ENCODE assay signal across 8 cellular contexts in genomic region chr2:172426635-172427255, GRCh38. TPM values are rescaled to one million over a fixed set of nuclear protein-coding genes. Genes with fewer than 3 reads are reported as not detected.
DNase-seq lines count a peak whose midpoint lies in the region; ATAC-seq, FAIRE-seq and TF ChIP-seq lines count a peak whose summit lies in the region.

No MANE protein-coding gene starts in this region.

- TF ChIP-seq CTCF in keratinocyte (optimal IDR thresholded peaks at IDR 0.05 in 1 of 3, IDR thresholded peaks at IDR 0.05 in 1 of 3, conservative IDR thresholded peaks at IDR 0.05 in 1 of 3; ENCODE audit: extremely low read depth in 1 of 3, insufficient read depth in 2 of 3, low read length in 3 of 3): no peak

- H3K36me3 ChIP-seq in keratinocyte (ENCODE audit: control insufficient read depth in 2 of 2, extremely low read depth in 1 of 2, insufficient read depth in 2 of 2, low read length in 2 of 2) (peaks cover 0 to 18% of the 10 kb centered on the region in 2 experiments), stomach smooth muscle (ENCODE audit: control insufficient read depth in 2 of 2, insufficient read depth in 2 of 2, low read length in 2 of 2) (no peaks in the 10 kb centered on the region)

- H2AFZ ChIP-seq in keratinocyte (ENCODE audit: control insufficient read depth, low read length): peak overlapping the region; percentile 68

- dilution Hi-C loops in keratinocyte (cut with MboI; ENCODE audit: extremely low pct_ligation_motif_present, low sequenced_read_pairs): no loop called here

- TF ChIP-seq POLR2A in GM12892 (IDR thresholded peaks at IDR 0.05; ENCODE audit: low read depth, low read length): no peak

- H3K27ac ChIP-seq in keratinocyte (ENCODE audit: control insufficient read depth, insufficient read depth, low read length): peak overlapping the region; percentile 18
- no peak overlapping the region for H3K27ac ChIP-seq in stomach smooth muscle (ENCODE audit: low read length)

- no peak for DNase-seq in T-helper 2 cell treated with Interferon-gamma antibody and Interleukin-4, amounts not matched to agents 5 μg/mL and 100 μg/mL, for 36 hours (ENCODE audit: low spot score)
- DNase-seq in T-helper 2 cell (no peak), keratinocyte (ENCODE audit: low read depth, low spot score) (no peak), putamen (ENCODE audit: low spot score) (no peak), GM12892 (ENCODE audit: insufficient read length) (no peak)

- peaks cover 45% of the 10 kb centered on the region for H3K79me2 ChIP-seq in keratinocyte (ENCODE audit: control insufficient read depth, insufficient read depth, low read length)

- H3K4me3 Mint-ChIP-seq in T-helper 2 cell treated with Interferon-gamma antibody and Interleukin-4, amounts not matched to agents 5 μg/mL and 100 μg/mL, for 36 hours: peak overlapping the region; percentile 80
- H3K4me3 Mint-ChIP-seq in activated naive CD8-positive, alpha-beta T cell: peak overlapping the region; percentile 88

- no peaks in the 10 kb centered on the region for H3K9me3 ChIP-seq in keratinocyte (ENCODE audit: control insufficient read depth, low read depth, low read length)
- no peaks in the 10 kb centered on the region for H3K9me3 ChIP-seq in stomach smooth muscle (ENCODE audit: control insufficient read depth in 2 of 2, low read length in 2 of 2)

- ATAC-seq in HG02970 (IDR thresholded peaks at IDR 0.05; ENCODE audit: low FRiP score, unreplicated experiment): no peak

- H3K27me3 ChIP-seq in keratinocyte (ENCODE audit: control insufficient read depth, extremely low read depth, insufficient read depth, low read length) (no peaks in the 10 kb centered on the region), stomach smooth muscle (ENCODE audit: control insufficient read depth in 1 of 2, insufficient read depth in 2 of 2, low read length in 2 of 2) (peaks cover 17% of the 10 kb centered on the region in 2 donors)

- no peaks in the 10 kb centered on the region for H3K36me3 Mint-ChIP-seq in T-helper 2 cell treated with Interferon-gamma antibody and Interleukin-4, amounts not matched to agents 5 μg/mL and 100 μg/mL, for 36 hours (ENCODE audit: low read depth)
- H3K36me3 Mint-ChIP-seq in activated naive CD8-positive, alpha-beta T cell: no peaks in the 10 kb centered on the region

- peaks cover 8% of the 10 kb centered on the region for H4K20me1 ChIP-seq in keratinocyte (ENCODE audit: control insufficient read depth, extremely low read depth, insufficient read depth, low read length)

- H3K9ac ChIP-seq in keratinocyte (ENCODE audit: control insufficient read depth, extremely low read depth, insufficient read depth, low read length): peak overlapping the region; percentile 89
- H3K9ac ChIP-seq in stomach smooth muscle (ENCODE audit: low read length in 2 of 2): no peak overlapping the region

- H3K9me1 ChIP-seq in keratinocyte (ENCODE audit: control insufficient read depth, extremely low read depth, insufficient read depth, low read length): peaks cover 2% of the 10 kb centered on the region

- peak overlapping the region; percentile 69 for H3K4me2 ChIP-seq in keratinocyte (ENCODE audit: control insufficient read depth, extremely low read depth, insufficient read depth, low read depth, low read length)

- no peaks in the 10 kb centered on the region for H3K9me3 Mint-ChIP-seq in T-helper 2 cell treated with Interferon-gamma antibody and Interleukin-4, amounts not matched to agents 5 μg/mL and 100 μg/mL, for 36 hours
- H3K9me3 Mint-ChIP-seq in activated naive CD8-positive, alpha-beta T cell (ENCODE audit: low read depth): no peaks in the 10 kb centered on the region

- FAIRE-seq in keratinocyte (lab: Jason Lieb, UNC) (no peak), GM12892 (lab: Jason Lieb, UNC) (no peak)

- H3K4me1 ChIP-seq in keratinocyte (ENCODE audit: control insufficient read depth, extremely low read depth, insufficient read depth, low read length) (peaks cover 16% of the 10 kb centered on the region), stomach smooth muscle (ENCODE audit: control insufficient read depth, insufficient read depth, low read length) (peaks cover 6% of the 10 kb centered on the region)

- H3K27ac Mint-ChIP-seq in T-helper 2 cell treated with Interferon-gamma antibody and Interleukin-4, amounts not matched to agents 5 μg/mL and 100 μg/mL, for 36 hours: no peak overlapping the region
- H3K27ac Mint-ChIP-seq in activated naive CD8-positive, alpha-beta T cell: peak overlapping the region; percentile 79

- peak overlapping the region; percentile 59 to 98 (median 84) for H3K4me3 ChIP-seq in keratinocyte (ENCODE audit: control insufficient read depth in 2 of 3, extremely low read depth in 1 of 3, insufficient read depth in 2 of 3, low read depth in 1 of 3, low read length in 3 of 3)
- peak overlapping the region; percentile 54 to 76 for H3K4me3 ChIP-seq in stomach smooth muscle (ENCODE audit: low read length in 2 of 2)

- peaks cover 23% of the 10 kb centered on the region for H3K4me1 Mint-ChIP-seq in T-helper 2 cell treated with Interferon-gamma antibody and Interleukin-4, amounts not matched to agents 5 μg/mL and 100 μg/mL, for 36 hours (ENCODE audit: low read depth)
- H3K4me1 Mint-ChIP-seq in activated naive CD8-positive, alpha-beta T cell (ENCODE audit: low read depth): peaks cover 56% of the 10 kb centered on the region

- H3K27me3 Mint-ChIP-seq in T-helper 2 cell treated with Interferon-gamma antibody and Interleukin-4, amounts not matched to agents 5 μg/mL and 100 μg/mL, for 36 hours (ENCODE audit: low read depth): peaks cover 80% of the 10 kb centered on the region
- no peaks in the 10 kb centered on the region for H3K27me3 Mint-ChIP-seq in activated naive CD8-positive, alpha-beta T cell

RNA-seq across cellular contexts. Expression of gene ITGA6, which starts 0.6 kb away (rescaled TPM):
- polyA plus RNA-seq in keratinocyte: 258 to 441 TPM (median 273 TPM) in 3 replicates
- 360 TPM for polyA plus RNA-seq in keratinocyte (2011; ENCODE audit: low read depth)
- polyA plus RNA-seq in keratinocyte (2011; cell fraction: cytosol; rRNA removed): 148 and 205 TPM in 2 replicates
- 661 and 820 TPM in 2 replicates for polyA plus RNA-seq in keratinocyte (2011; cell fraction: nucleus; rRNA removed)
- 169 and 660 TPM in 2 replicates for polyA plus RNA-seq in keratinocyte (2012; ENCODE audit: low replicate concordance)
- polyA minus RNA-seq in keratinocyte: 374 to 691 TPM (median 492 TPM) in 3 replicates
- polyA minus RNA-seq in keratinocyte (2011; cell fraction: cytosol; rRNA and poly(A)+ RNA removed): 252 TPM
- 750 and 1,558 TPM in 2 replicates for polyA minus RNA-seq in keratinocyte (2011; cell fraction: nucleus; rRNA and poly(A)+ RNA removed)
- 1.8 TPM for polyA plus RNA-seq in GM12892 (2012; ENCODE audit: missing spikeins)
